In the genomic region with DNA sequence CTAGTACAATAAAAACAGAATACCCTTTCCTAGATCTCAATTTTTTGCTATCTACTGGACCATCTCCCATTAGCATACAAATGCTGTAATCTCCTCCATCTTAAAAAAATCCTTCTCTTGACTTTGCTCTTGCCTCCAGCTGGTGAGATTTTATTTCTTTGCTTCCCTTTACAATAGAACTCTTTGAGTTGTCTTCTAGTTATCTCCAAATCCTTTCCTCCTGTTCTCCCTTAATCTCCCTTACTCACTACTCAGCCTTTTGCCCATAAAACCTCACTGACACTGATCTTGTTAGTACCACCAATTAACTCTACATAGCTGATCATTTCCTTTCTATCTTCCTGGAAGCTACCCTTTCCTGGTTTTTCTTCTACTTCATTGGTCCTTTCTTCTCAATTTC, we compare ENCODE assay signal across 19 cellular contexts.
"Had no signal": no experiment of that assay in that cellular context is flagged by ENCODE, and none has a peak within 500 bp of the region (broad histone marks: within the 10 kb centered on the region; RNA-seq: fewer than 3 reads in every experiment).

No MANE protein-coding gene starts in this region.

- H3K9me3 ChIP-seq: esophagus muscularis mucosa, gastroesophageal sphincter, heart left ventricle, left lung, right lobe of liver, stomach, upper lobe of left lung had no signal

- H3K27me3 ChIP-seq: esophagus muscularis mucosa, gastroesophageal sphincter, heart left ventricle, left lung, right lobe of liver, stomach, upper lobe of left lung had no signal

- H3K4me1 ChIP-seq: heart left ventricle, left lung, right lobe of liver, stomach, upper lobe of left lung had no signal

- H3K27ac ChIP-seq: esophagus muscularis mucosa, gastroesophageal sphincter, heart left ventricle, left lung, right lobe of liver, stomach, upper lobe of left lung had no signal

- H3K9me3 Mint-ChIP-seq: activated CD4-positive, alpha-beta T cell treated with anti-CD3 and anti-CD28 coated beads, Interleukin-2, amount 10 ng/mL, durations not matched to agents 7 days and 5 days; activated naive CD4-positive, alpha-beta T cell treated with anti-CD3 and anti-CD28 coated beads, Interleukin-2, amount 10 ng/mL, durations not matched to agents 7 days and 5 days; activated naive CD8-positive, alpha-beta T cell treated with anti-CD3 and anti-CD28 coated beads, Interleukin-2, amount 50 U/mL, for 24 hours; activated T-cell treated with anti-CD3 and anti-CD28 coated beads, Interleukin-2, amount 50 U/mL, for 4 hours had no signal

- H3K27me3 Mint-ChIP-seq: activated CD4-positive, alpha-beta T cell treated with anti-CD3 and anti-CD28 coated beads, Interleukin-2, amount 10 ng/mL, durations not matched to agents 7 days and 5 days; activated naive CD4-positive, alpha-beta T cell treated with anti-CD3 and anti-CD28 coated beads, Interleukin-2, amount 10 ng/mL, durations not matched to agents 7 days and 5 days; activated naive CD8-positive, alpha-beta T cell treated with anti-CD3 and anti-CD28 coated beads, Interleukin-2, amount 50 U/mL, for 24 hours had no signal

- H3K36me3 Mint-ChIP-seq: activated naive CD4-positive, alpha-beta T cell treated with anti-CD3 and anti-CD28 coated beads, Interleukin-2, amount 10 ng/mL, durations not matched to agents 7 days and 5 days had no signal

- H3K4me3 Mint-ChIP-seq: activated CD4-positive, alpha-beta T cell treated with anti-CD3 and anti-CD28 coated beads, Interleukin-2, amount 10 ng/mL, durations not matched to agents 7 days and 5 days; activated CD8-positive, alpha-beta T cell treated with anti-CD3 and anti-CD28 coated beads, Interleukin-2, amount 10 ng/mL, durations not matched to agents 7 days and 5 days; activated naive CD4-positive, alpha-beta T cell treated with anti-CD3 and anti-CD28 coated beads, Interleukin-2, amount 10 ng/mL, durations not matched to agents 7 days and 5 days; activated naive CD8-positive, alpha-beta T cell treated with anti-CD3 and anti-CD28 coated beads, Interleukin-2, amount 50 U/mL, for 24 hours; activated T-cell treated with anti-CD3 and anti-CD28 coated beads, Interleukin-2, amount 50 U/mL, for 4 hours had no signal

- DNase-seq: activated CD4-positive, alpha-beta T cell treated with anti-CD3 and anti-CD28 coated beads, Interleukin-2, amount 10 ng/mL, durations not matched to agents 7 days and 5 days; activated CD8-positive, alpha-beta memory T cell treated with anti-CD3 and anti-CD28 coated beads, Interleukin-2, amount 50 U/mL, for 4 hours; activated CD8-positive, alpha-beta T cell treated with anti-CD3 and anti-CD28 coated beads, Interleukin-2, amount 10 ng/mL, durations not matched to agents 7 days and 5 days; activated naive CD4-positive, alpha-beta T cell treated with anti-CD3 and anti-CD28 coated beads, Interleukin-2, amount 10 ng/mL, durations not matched to agents 7 days and 5 days; activated naive CD8-positive, alpha-beta T cell treated with anti-CD3 and anti-CD28 coated beads, Interleukin-2, amount 50 U/mL, for 24 hours; activated T-cell treated with anti-CD3 and anti-CD28 coated beads, Interleukin-2, amount 50 U/mL, for 4 hours; anterior cingulate cortex; cerebellar nuclear complex; effector CD4-positive, alpha-beta T cell; heart left ventricle; left lung; right lobe of liver; small intestine; stimulated activated CD4-positive, alpha-beta T cell treated with anti-CD3 and anti-CD28 coated beads, Interleukin-4, amount 100 ng/mL, for 1 hour; stomach; upper lobe of left lung had no signal

- H3K4me1 Mint-ChIP-seq: activated CD4-positive, alpha-beta T cell treated with anti-CD3 and anti-CD28 coated beads, Interleukin-2, amount 10 ng/mL, durations not matched to agents 7 days and 5 days; activated naive CD4-positive, alpha-beta T cell treated with anti-CD3 and anti-CD28 coated beads, Interleukin-2, amount 10 ng/mL, durations not matched to agents 7 days and 5 days; activated naive CD8-positive, alpha-beta T cell treated with anti-CD3 and anti-CD28 coated beads, Interleukin-2, amount 50 U/mL, for 24 hours had no signal

- H3K4me3 ChIP-seq: esophagus muscularis mucosa, gastroesophageal sphincter, heart left ventricle, left lung, right lobe of liver, stomach, upper lobe of left lung had no signal

- ATAC-seq: activated CD4-positive, CD25-positive, alpha-beta regulatory T cell treated with anti-CD3 and anti-CD28 coated beads, Interleukin-2, amount 50 U/mL, for 24 hours; activated CD8-positive, alpha-beta T cell treated with anti-CD3 and anti-CD28 coated beads, Interleukin-2, amount 10 ng/mL, durations not matched to agents 7 days and 5 days; activated naive CD8-positive, alpha-beta T cell treated with anti-CD3 and anti-CD28 coated beads, Interleukin-2, amount 50 U/mL, for 24 hours; activated T-cell treated with anti-CD3 and anti-CD28 coated beads, Interleukin-2, amount 50 U/mL, for 4 hours; gastroesophageal sphincter; heart left ventricle; left lung; right lobe of liver had no signal

- H3K27ac Mint-ChIP-seq: activated CD4-positive, alpha-beta T cell treated with anti-CD3 and anti-CD28 coated beads, Interleukin-2, amount 10 ng/mL, durations not matched to agents 7 days and 5 days; activated CD8-positive, alpha-beta T cell treated with anti-CD3 and anti-CD28 coated beads, Interleukin-2, amount 10 ng/mL, durations not matched to agents 7 days and 5 days; activated naive CD4-positive, alpha-beta T cell treated with anti-CD3 and anti-CD28 coated beads, Interleukin-2, amount 10 ng/mL, durations not matched to agents 7 days and 5 days; activated naive CD8-positive, alpha-beta T cell treated with anti-CD3 and anti-CD28 coated beads, Interleukin-2, amount 50 U/mL, for 24 hours had no signal
